Comparison of ENCODE assay signal across 1 cellular context in genomic region chr10:48444861-48445841, GRCh38.
TF ChIP-seq lines count a peak whose summit lies in the region.

No MANE protein-coding gene starts in this region.

TF ChIP-seq in GM23338, 12 proteins besides CTCF, POLR2A, EP300 and RAD21 (continued from another document):
- TF ChIP-seq STAT1 (IDR thresholded peaks at IDR 0.05; ENCODE audit: unreplicated experiment) (no peak), ZNF114 (CRISPR knock-in tag; IDR thresholded peaks at IDR 0.05) (no peak), EZH2phosphoT487 (IDR thresholded peaks at IDR 0.05; ENCODE audit: unreplicated experiment) (no peak), CREB1 (CRISPR knock-in tag; IDR thresholded peaks at IDR 0.05; ENCODE audit: low read depth) (no peak)
